22 cellular contexts compared by ENCODE assay signal in genomic region chr3:122959339-122959738, GRCh38.
DNase-seq lines count a peak whose midpoint lies in the region; ATAC-seq, FAIRE-seq and TF ChIP-seq lines count a peak whose summit lies in the region.
"Had no signal": no experiment of that assay in that cellular context is flagged by ENCODE, and none has a peak within 500 bp of the region (broad histone marks: within the 10 kb centered on the region; RNA-seq: fewer than 3 reads in every experiment).

No MANE protein-coding gene starts in this region.

- no peak overlapping the region for H3K9ac ChIP-seq in SK-N-MC (ENCODE audit: insufficient read length)

- no peak for ATAC-seq in GM18498 (IDR thresholded peaks at IDR 0.05; ENCODE audit: unreplicated experiment)

- H3K27ac ChIP-seq in SK-N-MC (peak overlapping the region; percentile 21; the same call in 1 of the 2 replicates), prostate gland (no peak overlapping the region)

- peak; percentile 64 for DNase-seq in LNCaP clone FGC (ENCODE audit: low read depth)
- DNase-seq in SK-N-MC (ENCODE audit: low read depth, low spot score), result no peak
- peak; percentile 26 for DNase-seq in prostate gland (ENCODE audit: low spot score)
- DNase-seq in CD14-positive monocyte (ENCODE audit: low spot score), result no peak
- DNase-seq in GM19240 (ENCODE audit: insufficient read length, low spot score), result no peak
- DNase-seq: ACHN; BE2C; C1 segment of cervical spinal cord; Caco-2; CD4-positive, alpha-beta T cell; DMS153; DMS79; GDM1; HCEC 1CT; KBM-7 had no signal

- intact Hi-C loops in prostate gland (cut with DNase I) (no loop called here), CD14-positive monocyte (cut with micrococcal nuclease) (no loop called here)

- no peak for TF ChIP-seq POLR2A in prostate gland (IDR thresholded peaks at IDR 0.05)

- FAIRE-seq in endometrium (lab: Jason Lieb, UNC), result peak; percentile 76
- FAIRE-seq: A204.1, D721Med, H54, HTR-8/SVneo had no signal

- no peak overlapping the region for H3K27ac Mint-ChIP-seq in CD14-positive monocyte
- H3K27ac Mint-ChIP-seq: CD4-positive, alpha-beta T cell; IgD-negative memory B cell had no signal

- no peaks in the 10 kb centered on the region for H3K27me3 ChIP-seq in prostate gland (replicated peaks; ENCODE audit: insufficient read depth)
- H3K27me3 ChIP-seq: BE2C had no signal

- H3K36me3 ChIP-seq in SK-N-MC (ENCODE audit: insufficient read depth, low read length) (peaks cover 74% of the 10 kb centered on the region), prostate gland (no peaks in the 10 kb centered on the region)
- H3K36me3 ChIP-seq: BE2C had no signal

- TF ChIP-seq CTCF in LNCaP clone FGC (IDR thresholded peaks at IDR 0.05; ENCODE audit: control insufficient read depth, extremely low read depth, insufficient read depth) (no peak), prostate gland (IDR thresholded peaks at IDR 0.05) (no peak), CD14-positive monocyte (IDR thresholded peaks at IDR 0.05) (no peak)

- no peaks in the 10 kb centered on the region for H3K4me1 Mint-ChIP-seq in CD14-positive monocyte
- H3K4me1 Mint-ChIP-seq: IgD-negative memory B cell had no signal

- peaks cover 0 to 2% (median 0%) of the 10 kb centered on the region in 7 donors for H3K9me3 Mint-ChIP-seq in CD14-positive monocyte
- H3K9me3 Mint-ChIP-seq: CD4-positive, alpha-beta T cell; IgD-negative memory B cell had no signal

- H3K9me3 ChIP-seq in SK-N-MC (ENCODE audit: low read depth, low read length), result no peaks in the 10 kb centered on the region
- H3K9me3 ChIP-seq in prostate gland, result no peaks in the 10 kb centered on the region
- H3K9me3 ChIP-seq: BE2C, Caco-2 had no signal

- H3K27me3 Mint-ChIP-seq in CD14-positive monocyte (ENCODE audit: low read depth in 3 of 3), result peaks cover 0 to 4% (median 1%) of the 10 kb centered on the region in 3 donors

- H3K4me3 ChIP-seq in LNCaP clone FGC (ENCODE audit: low read depth, low read length) (no peak overlapping the region), SK-N-MC (no peak overlapping the region), prostate gland (no peak overlapping the region)

- WGBS in prostate gland, result 58% methylated on average over 5 of the region's 5 CpGs

- H3K4me1 ChIP-seq in prostate gland (replicated peaks), result peaks cover 9% of the 10 kb centered on the region
- H3K4me1 ChIP-seq: Caco-2 had no signal

- no peaks in the 10 kb centered on the region for H3K36me3 Mint-ChIP-seq in CD14-positive monocyte

- H3K4me3 Mint-ChIP-seq in CD14-positive monocyte, result no peak overlapping the region
- H3K4me3 Mint-ChIP-seq: CD4-positive, alpha-beta T cell; IgD-negative memory B cell had no signal

Comparison
In these comparisons a context has a peak if more than half of its experiments do, and no peak if none do; other contexts are left out.
1. DNase-seq: peak in LNCaP clone FGC (single experiment) and prostate gland (single experiment); none in SK-N-MC (single experiment), CD14-positive monocyte (single experiment) and GM19240 (single experiment).